1 cellular context compared by ENCODE assay signal in the genomic region with DNA sequence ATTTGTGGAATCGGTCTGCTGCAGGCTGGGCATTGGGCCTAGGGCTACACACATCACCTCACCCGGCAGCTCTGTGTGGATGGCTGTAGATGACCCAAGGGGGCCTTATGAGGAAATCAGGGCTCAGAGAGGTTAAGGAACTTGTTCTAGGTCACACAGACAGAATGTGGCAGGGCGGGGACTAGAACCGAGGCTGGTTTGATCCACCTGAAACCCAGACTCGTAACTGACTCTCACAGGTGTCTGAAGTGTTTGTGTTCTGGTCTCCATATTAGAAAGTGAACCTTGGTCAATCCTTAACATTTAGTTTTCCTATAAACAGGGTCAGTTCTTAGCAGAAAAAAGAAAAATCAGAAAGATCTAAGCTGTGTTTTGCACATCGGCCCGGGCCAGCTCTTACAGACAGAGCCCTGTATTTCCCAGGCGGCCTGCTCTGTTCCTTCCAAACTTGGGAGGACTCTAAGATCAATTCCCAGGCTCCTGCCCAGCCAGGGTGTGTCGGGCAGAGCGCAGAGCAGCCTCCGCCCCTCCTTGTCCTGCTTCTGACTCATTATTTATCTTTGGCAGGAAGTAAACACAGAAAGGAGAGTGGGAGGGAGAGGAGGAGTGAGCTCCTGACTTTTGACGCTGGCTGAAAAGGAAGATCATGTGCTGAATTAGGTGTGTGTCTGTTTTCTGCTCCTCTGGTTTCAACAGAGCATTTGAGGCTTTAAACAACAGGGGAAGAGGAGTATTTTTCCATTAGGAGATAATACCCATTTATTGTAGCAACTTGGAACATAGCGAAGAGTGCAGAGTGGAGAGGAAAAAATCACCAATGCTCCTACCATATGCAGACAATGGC.
TF ChIP-seq lines count a peak whose summit lies in the region.

No MANE protein-coding gene starts in this region.

TF ChIP-seq in HepG2, 621 proteins besides CTCF, POLR2A, EP300 and RAD21 (continued from another document and continues in another):
- TF ChIP-seq, protein P1, sequence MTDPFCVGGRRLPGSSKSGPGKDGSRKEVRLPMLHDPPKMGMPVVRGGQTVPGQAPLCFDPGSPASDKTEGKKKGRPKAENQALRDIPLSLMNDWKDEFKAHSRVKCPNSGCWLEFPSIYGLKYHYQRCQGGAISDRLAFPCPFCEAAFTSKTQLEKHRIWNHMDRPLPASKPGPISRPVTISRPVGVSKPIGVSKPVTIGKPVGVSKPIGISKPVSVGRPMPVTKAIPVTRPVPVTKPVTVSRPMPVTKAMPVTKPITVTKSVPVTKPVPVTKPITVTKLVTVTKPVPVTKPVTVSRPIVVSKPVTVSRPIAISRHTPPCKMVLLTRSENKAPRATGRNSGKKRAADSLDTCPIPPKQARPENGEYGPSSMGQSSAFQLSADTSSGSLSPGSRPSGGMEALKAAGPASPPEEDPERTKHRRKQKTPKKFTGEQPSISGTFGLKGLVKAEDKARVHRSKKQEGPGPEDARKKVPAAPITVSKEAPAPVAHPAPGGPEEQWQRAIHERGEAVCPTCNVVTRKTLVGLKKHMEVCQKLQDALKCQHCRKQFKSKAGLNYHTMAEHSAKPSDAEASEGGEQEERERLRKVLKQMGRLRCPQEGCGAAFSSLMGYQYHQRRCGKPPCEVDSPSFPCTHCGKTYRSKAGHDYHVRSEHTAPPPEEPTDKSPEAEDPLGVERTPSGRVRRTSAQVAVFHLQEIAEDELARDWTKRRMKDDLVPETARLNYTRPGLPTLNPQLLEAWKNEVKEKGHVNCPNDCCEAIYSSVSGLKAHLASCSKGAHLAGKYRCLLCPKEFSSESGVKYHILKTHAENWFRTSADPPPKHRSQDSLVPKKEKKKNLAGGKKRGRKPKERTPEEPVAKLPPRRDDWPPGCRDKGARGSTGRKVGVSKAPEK (CRISPR knock-in tag; IDR thresholded peaks at IDR 0.05; ENCODE audit: borderline replicate concordance) = no peak
- peak; percentile 59 for TF ChIP-seq ZFX (CRISPR knock-in tag; IDR thresholded peaks at IDR 0.05; ENCODE audit: low read depth)
- peak; percentile 91 for TF ChIP-seq TARDBP (CRISPR knock-in tag; IDR thresholded peaks at IDR 0.05)
- peak; percentile 34 for TF ChIP-seq TBL1XR1 (IDR thresholded peaks at IDR 0.05; ENCODE audit: borderline replicate concordance, low read length, partially characterized antibody)
- TF ChIP-seq NFKB2 (CRISPR knock-in tag; IDR thresholded peaks at IDR 0.05; ENCODE audit: borderline replicate concordance) = no peak; the same call in 1 of the 2 replicates
- no peak for TF ChIP-seq GTF3A (CRISPR knock-in tag; conservative IDR thresholded peaks at IDR 0.05)
- no peak for TF ChIP-seq SRSF4 (IDR thresholded peaks at IDR 0.05; ENCODE audit: low read depth, low read length, poor library complexity, severe bottlenecking)
- peak; percentile 42; the same call in 1 of the 2 replicates for TF ChIP-seq ZNF362 (CRISPR knock-in tag; IDR thresholded peaks at IDR 0.05; ENCODE audit: borderline replicate concordance)
- peak; percentile 97 for TF ChIP-seq ZGPAT (CRISPR knock-in tag; IDR thresholded peaks at IDR 0.05)
- no peak for TF ChIP-seq NONO (IDR thresholded peaks at IDR 0.05)
- TF ChIP-seq NONO (CRISPR knock-in tag; conservative IDR thresholded peaks at IDR 0.05) = peak; percentile 64
- TF ChIP-seq NFE2 (CRISPR knock-in tag; IDR thresholded peaks at IDR 0.05) = no peak
- TF ChIP-seq ZNF773 (CRISPR knock-in tag; IDR thresholded peaks at IDR 0.05; ENCODE audit: borderline replicate concordance) = no peak
- TF ChIP-seq NAIF1 (CRISPR knock-in tag; IDR thresholded peaks at IDR 0.05; ENCODE audit: borderline replicate concordance) = 0 out of 2 replicates have a peak, but pooled peaks have one; percentile 36
- 0 out of 2 replicates have a peak, but pooled peaks have one; percentile 39 for TF ChIP-seq SP140L (CRISPR knock-in tag; IDR thresholded peaks at IDR 0.05; ENCODE audit: borderline replicate concordance)
- no peak for TF ChIP-seq CSRNP2 (CRISPR knock-in tag; conservative IDR thresholded peaks at IDR 0.05; ENCODE audit: low read depth)
- no peak for TF ChIP-seq GPN1 (CRISPR knock-in tag; IDR thresholded peaks at IDR 0.05; ENCODE audit: borderline replicate concordance)
- TF ChIP-seq, protein P2, sequence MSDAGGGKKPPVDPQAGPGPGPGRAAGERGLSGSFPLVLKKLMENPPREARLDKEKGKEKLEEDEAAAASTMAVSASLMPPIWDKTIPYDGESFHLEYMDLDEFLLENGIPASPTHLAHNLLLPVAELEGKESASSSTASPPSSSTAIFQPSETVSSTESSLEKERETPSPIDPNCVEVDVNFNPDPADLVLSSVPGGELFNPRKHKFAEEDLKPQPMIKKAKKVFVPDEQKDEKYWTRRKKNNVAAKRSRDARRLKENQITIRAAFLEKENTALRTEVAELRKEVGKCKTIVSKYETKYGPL (CRISPR knock-in tag; IDR thresholded peaks at IDR 0.05) = no peak
- no peak for TF ChIP-seq CEBPZ (IDR thresholded peaks at IDR 0.05; ENCODE audit: low read length)
- no peak for TF ChIP-seq ZNF703 (CRISPR knock-in tag; IDR thresholded peaks at IDR 0.05; ENCODE audit: borderline replicate concordance)
- TF ChIP-seq RBAK (CRISPR knock-in tag; IDR thresholded peaks at IDR 0.05) = no peak
- 0 out of 2 replicates have a peak, but pooled peaks have one; percentile 52 for TF ChIP-seq ZMAT3 (CRISPR knock-in tag; conservative IDR thresholded peaks at IDR 0.05)
- TF ChIP-seq TCF7L2 (IDR thresholded peaks at IDR 0.05; ENCODE audit: low read depth, low read length) = no peak
- TF ChIP-seq AFF4 (CRISPR knock-in tag; IDR thresholded peaks at IDR 0.05) = no peak
- peak; percentile 79; the same call in 1 of the 2 replicates for TF ChIP-seq CBX5 (CRISPR knock-in tag; IDR thresholded peaks at IDR 0.05; ENCODE audit: borderline replicate concordance)
- 0 out of 2 replicates have a peak, but pooled peaks have one; percentile 29 for TF ChIP-seq NKX3-1 (CRISPR knock-in tag; IDR thresholded peaks at IDR 0.05)
- peak; percentile 38; the same call in 1 of the 2 replicates for TF ChIP-seq ZNF691 (CRISPR knock-in tag; IDR thresholded peaks at IDR 0.05; ENCODE audit: borderline replicate concordance, low read depth)
- TF ChIP-seq ZNF550 (CRISPR knock-in tag; IDR thresholded peaks at IDR 0.05; ENCODE audit: borderline replicate concordance) = no peak
- TF ChIP-seq PAXIP1 (CRISPR knock-in tag; conservative IDR thresholded peaks at IDR 0.05) = peak; percentile 96
- no peak for TF ChIP-seq PRMT3 (CRISPR knock-in tag; IDR thresholded peaks at IDR 0.05; ENCODE audit: borderline replicate concordance, low read depth)
- TF ChIP-seq NFATC3 (CRISPR knock-in tag; IDR thresholded peaks at IDR 0.05) = no peak
- no peak for TF ChIP-seq ZNF460 (CRISPR knock-in tag; IDR thresholded peaks at IDR 0.05; ENCODE audit: borderline replicate concordance)
- peak; percentile 87 for TF ChIP-seq HDAC1 (CRISPR knock-in tag; IDR thresholded peaks at IDR 0.05)
- TF ChIP-seq PHF8 (CRISPR knock-in tag; IDR thresholded peaks at IDR 0.05) = no peak; the same call in 1 of the 2 replicates
